ENCODE assay signal across 26 cellular contexts in genomic region chr6:35067234-35067633, GRCh38.
"Had no signal": no experiment of that assay in that cellular context is flagged by ENCODE, and none has a peak within 500 bp of the region (broad histone marks: within the 10 kb centered on the region; RNA-seq: fewer than 3 reads in every experiment).

No MANE protein-coding gene starts in this region.

- H3K27ac Mint-ChIP-seq: activated naive CD4-positive, alpha-beta T cell treated with anti-CD3 and anti-CD28 coated beads for 36 hours; activated naive CD8-positive, alpha-beta T cell treated with anti-CD3 and anti-CD28 coated beads for 36 hours; activated T-helper 1 cell treated with anti-CD3 and anti-CD28 coated beads, Interleukin-12 subunit alpha, Interleukin-12 subunit beta, Interleukin-2, Interleukin-4 antibody, amounts not matched to agents 30 ng/mL and 10 ng/mL and 1 ng/mL, durations not matched to agents 14 hours and 24 hours and 36 hours; T-helper 1 cell treated with Interleukin-12 subunit alpha and Interleukin-12 subunit beta and Interleukin-4 antibody, amounts not matched to agents 30 μg/mL and 1 μg/mL, for 36 hours had no signal

- H3K79me2 ChIP-seq: parathyroid adenoma had no signal

- H3K4me3 Mint-ChIP-seq: activated naive CD4-positive, alpha-beta T cell treated with anti-CD3 and anti-CD28 coated beads for 36 hours; activated naive CD8-positive, alpha-beta T cell treated with anti-CD3 and anti-CD28 coated beads for 36 hours; activated T-helper 1 cell treated with anti-CD3 and anti-CD28 coated beads, Interleukin-12 subunit alpha, Interleukin-12 subunit beta, Interleukin-2, Interleukin-4 antibody, amounts not matched to agents 30 ng/mL and 10 ng/mL and 1 ng/mL, durations not matched to agents 14 hours and 24 hours and 36 hours; naive B cell; T-helper 1 cell treated with Interleukin-12 subunit alpha and Interleukin-12 subunit beta and Interleukin-4 antibody, amounts not matched to agents 30 μg/mL and 1 μg/mL, for 36 hours had no signal

- H3K9ac ChIP-seq: parathyroid adenoma had no signal

- H3K9me3 ChIP-seq: left ventricle myocardium inferior, psoas muscle, right atrium auricular region, thoracic aorta, upper lobe of right lung had no signal

- H3K4me3 ChIP-seq: left ventricle myocardium inferior, psoas muscle, right atrium auricular region, smooth muscle cell, thoracic aorta, upper lobe of right lung had no signal

- H3K4me1 Mint-ChIP-seq: activated naive CD8-positive, alpha-beta T cell treated with anti-CD3 and anti-CD28 coated beads for 36 hours; naive B cell had no signal

- H3K27ac ChIP-seq: brain microvascular endothelial cell, foreskin keratinocyte, parathyroid adenoma, psoas muscle, upper lobe of right lung, WERI-Rb-1 had no signal

- H3K27me3 Mint-ChIP-seq: activated naive CD8-positive, alpha-beta T cell treated with anti-CD3 and anti-CD28 coated beads for 36 hours; naive B cell had no signal

- H3K4me1 ChIP-seq: foreskin keratinocyte, parathyroid adenoma, psoas muscle had no signal

- H2AFZ ChIP-seq: parathyroid adenoma had no signal

- DNase-seq: activated CD4-positive, alpha-beta T cell treated with anti-CD3 and anti-CD28 coated beads for 48 hours; activated CD4-positive, alpha-beta T cell treated with anti-CD3 and anti-CD28 coated beads, Interleukin-2, amount 50 U/mL, for 48 hours; activated CD8-positive, alpha-beta memory T cell treated with anti-CD3 and anti-CD28 coated beads, Interleukin-2, amount 50 U/mL, for 4 hours; activated effector memory CD4-positive, alpha-beta T cell treated with anti-CD3 and anti-CD28 coated beads, Interleukin-2, amount 50 U/mL, for 16 hours; activated naive CD4-positive, alpha-beta T cell treated with anti-CD3 and anti-CD28 coated beads for 36 hours; activated naive CD8-positive, alpha-beta T cell treated with anti-CD3 and anti-CD28 coated beads for 36 hours; activated T-cell treated with anti-CD3 and anti-CD28 coated beads, Interleukin-2, amount 50 U/mL, for 1 hour; brain microvascular endothelial cell; caudate nucleus; foreskin keratinocyte; left ventricle myocardium inferior; naive B cell; stimulated activated CD4-positive, alpha-beta T cell treated with anti-CD3 and anti-CD28 coated beads, Interleukin-15, amount 100 ng/mL, for 24 hours; stimulated activated CD4-positive, alpha-beta T cell treated with anti-CD3 and anti-CD28 coated beads, Interleukin-2, amount 100 ng/mL, for 24 hours; stimulated activated naive CD4-positive, alpha-beta T cell; SW 1271; T-helper 9 cell; upper lobe of right lung; WERI-Rb-1 had no signal

- H3K9me3 Mint-ChIP-seq: activated naive CD4-positive, alpha-beta T cell treated with anti-CD3 and anti-CD28 coated beads for 36 hours; activated naive CD8-positive, alpha-beta T cell treated with anti-CD3 and anti-CD28 coated beads for 36 hours; activated T-helper 1 cell treated with anti-CD3 and anti-CD28 coated beads, Interleukin-12 subunit alpha, Interleukin-12 subunit beta, Interleukin-2, Interleukin-4 antibody, amounts not matched to agents 30 ng/mL and 10 ng/mL and 1 ng/mL, durations not matched to agents 14 hours and 24 hours and 36 hours; T-helper 1 cell treated with Interleukin-12 subunit alpha and Interleukin-12 subunit beta and Interleukin-4 antibody, amounts not matched to agents 30 μg/mL and 1 μg/mL, for 36 hours had no signal

- H3K4me2 ChIP-seq: smooth muscle cell had no signal

- H3K36me3 Mint-ChIP-seq: activated naive CD8-positive, alpha-beta T cell treated with anti-CD3 and anti-CD28 coated beads for 36 hours had no signal

- H3K27me3 ChIP-seq: brain microvascular endothelial cell, foreskin keratinocyte, right atrium auricular region, upper lobe of right lung had no signal
